In genomic region chr13:89554801-89555200, GRCh38 we compare ENCODE assay signal across 22 cellular contexts.
DNase-seq lines count a peak whose midpoint lies in the region; ATAC-seq, FAIRE-seq and TF ChIP-seq lines count a peak whose summit lies in the region.
"Had no signal": no experiment of that assay in that cellular context is flagged by ENCODE, and none has a peak within 500 bp of the region (broad histone marks: within the 10 kb centered on the region; RNA-seq: fewer than 3 reads in every experiment).

No MANE protein-coding gene starts in this region.

- H3K4me3 Mint-ChIP-seq in activated CD8-positive, alpha-beta memory T cell treated with anti-CD3 and anti-CD28 coated beads, Interleukin-2, amount 10 ng/mL, durations not matched to agents 7 days and 5 days, result no peak overlapping the region
- no peak overlapping the region for H3K4me3 Mint-ChIP-seq in effector memory CD8-positive, alpha-beta T cell
- H3K4me3 Mint-ChIP-seq: activated naive CD8-positive, alpha-beta T cell treated with anti-CD3 and anti-CD28 coated beads, Interleukin-2, amount 50 U/mL, for 24 hours; activated T-helper 17 cell treated with anti-CD3 and anti-CD28 coated beads, Interleukin-2, amount 50 U/mL, for 72 hours; immature natural killer cell had no signal

- peaks cover 5% of the 10 kb centered on the region for H3K9me3 Mint-ChIP-seq in activated CD8-positive, alpha-beta memory T cell treated with anti-CD3 and anti-CD28 coated beads, Interleukin-2, amount 10 ng/mL, durations not matched to agents 7 days and 5 days (ENCODE audit: low read depth)
- peaks cover 5 to 14% of the 10 kb centered on the region in 2 donors for H3K9me3 Mint-ChIP-seq in effector memory CD8-positive, alpha-beta T cell

- TF ChIP-seq CTCF in LNCaP clone FGC (IDR thresholded peaks at IDR 0.05; ENCODE audit: control insufficient read depth, extremely low read depth, insufficient read depth) (no peak), bronchial epithelial cell (IDR thresholded peaks at IDR 0.05; ENCODE audit: insufficient read depth, low read length, severe bottlenecking) (no peak)

- ATAC-seq in HG03457 (IDR thresholded peaks at IDR 0.05; ENCODE audit: unreplicated experiment), result no peak
- ATAC-seq in activated CD8-positive, alpha-beta memory T cell treated with anti-CD3 and anti-CD28 coated beads, Interleukin-2, amount 10 ng/mL, durations not matched to agents 7 days and 5 days, result no peak
- no peak for ATAC-seq in effector memory CD8-positive, alpha-beta T cell (replicated peaks)
- ATAC-seq: activated naive CD8-positive, alpha-beta T cell treated with anti-CD3 and anti-CD28 coated beads, Interleukin-2, amount 50 U/mL, for 24 hours; activated T-helper 17 cell treated with anti-CD3 and anti-CD28 coated beads, Interleukin-2, amount 50 U/mL, for 72 hours; esophagus mucosa had no signal

- H3K36me3 Mint-ChIP-seq in activated CD8-positive, alpha-beta memory T cell treated with anti-CD3 and anti-CD28 coated beads, Interleukin-2, amount 10 ng/mL, durations not matched to agents 7 days and 5 days, result no peaks in the 10 kb centered on the region
- H3K36me3 Mint-ChIP-seq in effector memory CD8-positive, alpha-beta T cell (ENCODE audit: insufficient read depth), result no peaks in the 10 kb centered on the region
- H3K36me3 Mint-ChIP-seq: immature natural killer cell had no signal

- no peaks in the 10 kb centered on the region for H3K36me3 ChIP-seq in bronchial epithelial cell (ENCODE audit: control insufficient read depth, insufficient read depth, low read length)
- H3K36me3 ChIP-seq: lower lobe of right lung, sigmoid colon, transverse colon had no signal

- CTCF ChIA-PET in activated CD8-positive, alpha-beta memory T cell treated with anti-CD3 and anti-CD28 coated beads, Interleukin-2, amount 10 ng/mL, durations not matched to agents 7 days and 5 days (lab: Charles Lee), result no interaction called here

- no peaks in the 10 kb centered on the region for H3K4me1 Mint-ChIP-seq in activated CD8-positive, alpha-beta memory T cell treated with anti-CD3 and anti-CD28 coated beads, Interleukin-2, amount 10 ng/mL, durations not matched to agents 7 days and 5 days
- H3K4me1 Mint-ChIP-seq in effector memory CD8-positive, alpha-beta T cell (ENCODE audit: low read depth in 2 of 2), result no peaks in the 10 kb centered on the region
- H3K4me1 Mint-ChIP-seq: activated naive CD8-positive, alpha-beta T cell treated with anti-CD3 and anti-CD28 coated beads, Interleukin-2, amount 50 U/mL, for 24 hours; activated T-helper 17 cell treated with anti-CD3 and anti-CD28 coated beads, Interleukin-2, amount 50 U/mL, for 72 hours; immature natural killer cell had no signal

- no peak for FAIRE-seq in bronchial epithelial cell (lab: Jason Lieb, UNC)

- DNase-seq in DMS153 (lab: John Stamatoyannopoulos, UW) (peak; percentile 94), LNCaP clone FGC (ENCODE audit: low read depth) (peak; percentile 56), NCI-H345 (lab: John Stamatoyannopoulos, UW) (peak; percentile 91), bronchial epithelial cell (ENCODE audit: low read depth) (peak; percentile 43), pons (ENCODE audit: low spot score) (no peak)
- DNase-seq in activated CD8-positive, alpha-beta memory T cell treated with anti-CD3 and anti-CD28 coated beads, Interleukin-2, amount 10 ng/mL, durations not matched to agents 7 days and 5 days, result no peak
- DNase-seq in effector memory CD8-positive, alpha-beta T cell, result no peak
- DNase-seq: activated naive CD8-positive, alpha-beta T cell treated with anti-CD3 and anti-CD28 coated beads, Interleukin-2, amount 50 U/mL, for 24 hours; C1 segment of cervical spinal cord; dorsolateral prefrontal cortex; glutamatergic neuron; immature natural killer cell; IMR-90; lower lobe of right lung; MM.1S; sigmoid colon; stimulated activated naive CD4-positive, alpha-beta T cell treated with Interleukin-2 at 50 U/mL for 16 hours; T1000; transverse colon had no signal

- H3K27me3 Mint-ChIP-seq in activated CD8-positive, alpha-beta memory T cell treated with anti-CD3 and anti-CD28 coated beads, Interleukin-2, amount 10 ng/mL, durations not matched to agents 7 days and 5 days, result no peaks in the 10 kb centered on the region
- H3K27me3 Mint-ChIP-seq in effector memory CD8-positive, alpha-beta T cell, result no peaks in the 10 kb centered on the region
- H3K27me3 Mint-ChIP-seq: activated naive CD8-positive, alpha-beta T cell treated with anti-CD3 and anti-CD28 coated beads, Interleukin-2, amount 50 U/mL, for 24 hours; activated T-helper 17 cell treated with anti-CD3 and anti-CD28 coated beads, Interleukin-2, amount 50 U/mL, for 72 hours had no signal

- no peaks in the 10 kb centered on the region for H3K27me3 ChIP-seq in bronchial epithelial cell (ENCODE audit: control insufficient read depth, insufficient read depth, low read length)
- H3K27me3 ChIP-seq: dorsolateral prefrontal cortex, sigmoid colon, transverse colon had no signal

- no peak overlapping the region for H3K4me3 ChIP-seq in LNCaP clone FGC (ENCODE audit: low read depth, low read length)
- H3K4me3 ChIP-seq in bronchial epithelial cell (ENCODE audit: low read depth, low read length), result no peak overlapping the region
- H3K4me3 ChIP-seq: dorsolateral prefrontal cortex, lower lobe of right lung, sigmoid colon, transverse colon had no signal

- no peak overlapping the region for H3K27ac Mint-ChIP-seq in activated CD8-positive, alpha-beta memory T cell treated with anti-CD3 and anti-CD28 coated beads, Interleukin-2, amount 10 ng/mL, durations not matched to agents 7 days and 5 days
- H3K27ac Mint-ChIP-seq in effector memory CD8-positive, alpha-beta T cell, result no peak overlapping the region
- H3K27ac Mint-ChIP-seq: activated naive CD8-positive, alpha-beta T cell treated with anti-CD3 and anti-CD28 coated beads, Interleukin-2, amount 50 U/mL, for 24 hours; activated T-helper 17 cell treated with anti-CD3 and anti-CD28 coated beads, Interleukin-2, amount 50 U/mL, for 72 hours; immature natural killer cell had no signal

Comparison
In these comparisons a context has a peak if more than half of its experiments do, and no peak if none do; other contexts are left out.
1. DNase-seq: peak in DMS153 (single experiment), LNCaP clone FGC (single experiment), NCI-H345 (single experiment) and bronchial epithelial cell (single experiment); none in activated CD8-positive, alpha-beta memory T cell treated with anti-CD3 and anti-CD28 coated beads, Interleukin-2, amount 10 ng/mL, durations not matched to agents 7 days and 5 days (single experiment), effector memory CD8-positive, alpha-beta T cell (0 of 3) and pons (single experiment).